ENCODE assay signal across 1 cellular context in genomic region chr10:7512487-7512886, GRCh38.
A peak's percentile ranks its signal among the peaks of the same experiment; 100 is the strongest.
TF ChIP-seq lines count a peak whose summit lies in the region.

No MANE protein-coding gene starts in this region.

TF ChIP-seq in HepG2, 621 proteins besides CTCF, POLR2A, EP300 and RAD21 (continued from another document):
- no peak for TF ChIP-seq ZBTB40 (IDR thresholded peaks at IDR 0.05)
- TF ChIP-seq ZBTB40 (CRISPR knock-in tag; IDR thresholded peaks at IDR 0.05) = no peak
- TF ChIP-seq FOXP1 (IDR thresholded peaks at IDR 0.05) = no peak
- TF ChIP-seq FOXP1 (CRISPR knock-in tag; IDR thresholded peaks at IDR 0.05) = 0 out of 2 replicates have a peak, but pooled peaks have one; percentile 12
- TF ChIP-seq ETV5 (CRISPR knock-in tag; IDR thresholded peaks at IDR 0.05; ENCODE audit: borderline replicate concordance) = peak; percentile 10; the same call in 1 of the 2 replicates
- peak; percentile 66; the same call in 1 of the 2 replicates for TF ChIP-seq SP5 (CRISPR knock-in tag; IDR thresholded peaks at IDR 0.05; ENCODE audit: borderline replicate concordance, low read depth)
- TF ChIP-seq ZKSCAN5 (CRISPR knock-in tag; IDR thresholded peaks at IDR 0.05) = peak; percentile 83
- no peak for TF ChIP-seq NFATC3 (CRISPR knock-in tag; IDR thresholded peaks at IDR 0.05)
- TF ChIP-seq MEIS1 (CRISPR knock-in tag; IDR thresholded peaks at IDR 0.05; ENCODE audit: borderline replicate concordance) = no peak
- TF ChIP-seq ZNF558 (CRISPR knock-in tag; IDR thresholded peaks at IDR 0.05; ENCODE audit: borderline replicate concordance) = no peak
- TF ChIP-seq, protein P1, sequence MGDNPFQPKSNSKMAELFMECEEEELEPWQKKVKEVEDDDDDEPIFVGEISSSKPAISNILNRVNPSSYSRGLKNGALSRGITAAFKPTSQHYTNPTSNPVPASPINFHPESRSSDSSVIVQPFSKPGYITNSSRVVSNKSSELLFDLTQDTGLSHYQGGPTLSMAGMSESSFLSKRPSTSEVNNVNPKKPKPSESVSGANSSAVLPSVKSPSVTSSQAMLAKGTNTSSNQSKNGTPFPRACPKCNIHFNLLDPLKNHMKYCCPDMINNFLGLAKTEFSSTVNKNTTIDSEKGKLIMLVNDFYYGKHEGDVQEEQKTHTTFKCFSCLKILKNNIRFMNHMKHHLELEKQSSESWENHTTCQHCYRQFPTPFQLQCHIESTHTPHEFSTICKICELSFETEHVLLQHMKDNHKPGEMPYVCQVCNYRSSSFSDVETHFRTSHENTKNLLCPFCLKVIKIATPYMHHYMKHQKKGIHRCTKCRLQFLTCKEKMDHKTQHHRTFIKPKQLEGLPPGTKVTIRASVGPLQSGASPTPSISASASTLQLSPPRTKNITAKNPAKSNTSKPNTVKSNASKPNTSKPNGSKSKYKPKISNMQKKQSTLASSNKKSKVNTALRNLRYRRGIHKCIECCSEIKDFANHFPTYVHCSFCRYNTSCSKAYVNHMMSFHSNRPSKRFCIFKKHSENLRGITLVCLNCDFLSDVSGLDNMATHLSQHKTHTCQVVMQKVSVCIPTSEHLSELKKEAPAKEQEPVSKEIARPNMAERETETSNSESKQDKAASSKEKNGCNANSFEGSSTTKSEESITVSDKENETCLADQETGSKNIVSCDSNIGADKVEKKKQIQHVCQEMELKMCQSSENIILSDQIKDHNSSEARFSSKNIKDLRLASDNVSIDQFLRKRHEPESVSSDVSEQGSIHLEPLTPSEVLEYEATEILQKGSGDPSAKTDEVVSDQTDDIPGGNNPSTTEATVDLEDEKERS (CRISPR knock-in tag; IDR thresholded peaks at IDR 0.05) = no peak
- TF ChIP-seq GABPB1 (CRISPR knock-in tag; IDR thresholded peaks at IDR 0.05) = peak; percentile 51; the same call in 1 of the 2 replicates
